ENCODE assay signal across 9 cellular contexts in genomic region chr19:17576758-17577532, GRCh38. TPM values are rescaled to one million over a fixed set of nuclear protein-coding genes. Genes with fewer than 3 reads are reported as not detected.
DNase-seq lines count a peak whose midpoint lies in the region; ATAC-seq and TF ChIP-seq lines count a peak whose summit lies in the region.
"Had no signal": no experiment of that assay in that cellular context is flagged by ENCODE, and none has a peak within 500 bp of the region (broad histone marks: within the 10 kb centered on the region; RNA-seq: fewer than 3 reads in every experiment).

No MANE protein-coding gene starts in this region.

- H3K9ac ChIP-seq in SK-N-MC (ENCODE audit: insufficient read length): no peak overlapping the region

- H3K9me2 ChIP-seq in hepatocyte (replicated peaks; ENCODE audit: insufficient read depth) (no peaks in the 10 kb centered on the region), OCI-LY7 (ENCODE audit: insufficient read depth, low read length) (no peaks in the 10 kb centered on the region)

- no peaks in the 10 kb centered on the region for H4K20me1 ChIP-seq in hepatocyte (ENCODE audit: insufficient read depth, poor library complexity, severe bottlenecking)
- no peaks in the 10 kb centered on the region for H4K20me1 ChIP-seq in OCI-LY7 (ENCODE audit: insufficient read depth, low read length)

- no peak overlapping the region for H3K4me2 ChIP-seq in hepatocyte
- no peak overlapping the region for H3K4me2 ChIP-seq in OCI-LY7 (ENCODE audit: low read length)

- no peak for ATAC-seq in GM21723 (IDR thresholded peaks at IDR 0.05; ENCODE audit: unreplicated experiment)
- no peak for ATAC-seq in HG03097 (IDR thresholded peaks at IDR 0.05; ENCODE audit: low FRiP score, unreplicated experiment)

- TF ChIP-seq CTCF in hepatocyte (IDR thresholded peaks at IDR 0.05; ENCODE audit: poor library complexity) (no peak), uterus (IDR thresholded peaks at IDR 0.05) (no peak), OCI-LY7 (conservative IDR thresholded peaks at IDR 0.05; ENCODE audit: low read length) (no peak)

- H3K4me1 ChIP-seq in hepatocyte (ENCODE audit: insufficient read depth) (no peaks in the 10 kb centered on the region), uterus (no peaks in the 10 kb centered on the region), OCI-LY7 (ENCODE audit: insufficient read depth, low read length, poor library complexity, severe bottlenecking) (peaks cover 11% of the 10 kb centered on the region)

- DNase-seq in stimulated activated CD4-positive, alpha-beta T cell treated with anti-CD3 and anti-CD28 coated beads, Interleukin-12 subunit alpha, Interleukin-12 subunit beta, amount 100 ng/mL, for 4 hours: peak; percentile 15
- no peak for DNase-seq in stimulated activated CD4-positive, alpha-beta T cell treated with anti-CD3 and anti-CD28 coated beads, Interleukin-2, amount 100 ng/mL, for 48 hours
- DNase-seq in SK-N-MC (ENCODE audit: low read depth, low spot score): peak; percentile 39
- DNase-seq in hepatocyte (ENCODE audit: low spot score): peak; percentile 73
- DNase-seq in uterus: peak; percentile 27 to 31
- no peak for DNase-seq in OCI-LY7 (ENCODE audit: low spot score)
- DNase-seq: NCI-H1092 treated with DMSO at 0.1 percent for 48 hours had no signal

- intact Hi-C loops in uterus (cut with DNase I; ENCODE audit: low total_unique reads) (no loop called here), OCI-LY7 (cut with micrococcal nuclease; ENCODE audit: unreplicated experiment) (no loop called here)

- H2AFZ ChIP-seq in hepatocyte: no peak overlapping the region
- no peak overlapping the region for H2AFZ ChIP-seq in OCI-LY7 (ENCODE audit: low read length)

- H3K27me3 ChIP-seq in hepatocyte (no peaks in the 10 kb centered on the region), uterus (no peaks in the 10 kb centered on the region)

- WGBS in hepatocyte (ENCODE audit: low lambda C conversion rate, missing lambda C conversion rate): 71% methylated on average over 28 of the region's 41 CpGs

- peaks cover 51% of the 10 kb centered on the region; the same call in 1 of the 2 replicates for H3K36me3 ChIP-seq in SK-N-MC (ENCODE audit: insufficient read depth, low read length)
- no peaks in the 10 kb centered on the region for H3K36me3 ChIP-seq in hepatocyte (replicated peaks; ENCODE audit: insufficient read depth, low read depth)
- no peaks in the 10 kb centered on the region for H3K36me3 ChIP-seq in uterus
- H3K36me3 ChIP-seq in OCI-LY7 (ENCODE audit: insufficient read depth, low read length): peaks cover 79% of the 10 kb centered on the region

- H3K27ac ChIP-seq in SK-N-MC: no peak overlapping the region
- no peak overlapping the region for H3K27ac ChIP-seq in hepatocyte
- H3K27ac ChIP-seq in uterus: no peak overlapping the region
- no peak overlapping the region for H3K27ac ChIP-seq in OCI-LY7 (ENCODE audit: low read depth, low read length, poor library complexity, severe bottlenecking)

- POLR2A ChIA-PET in OCI-LY7 (lab: Charles Lee): no interaction called here

- no peak for TF ChIP-seq POLR2A in uterus (IDR thresholded peaks at IDR 0.05)

- no peaks in the 10 kb centered on the region for H3K9me3 ChIP-seq in SK-N-MC (ENCODE audit: low read depth, low read length)
- H3K9me3 ChIP-seq in hepatocyte (ENCODE audit: low read depth): no peaks in the 10 kb centered on the region
- H3K9me3 ChIP-seq in uterus: no peaks in the 10 kb centered on the region
- H3K9me3 ChIP-seq in OCI-LY7 (ENCODE audit: low read length): no peaks in the 10 kb centered on the region

- no TSS peak for BruUV-seq in OCI-LY7 (replicated peaks; lab: Mats Ljungman, UMichigan)

- CTCF ChIA-PET in OCI-LY7 (lab: Charles Lee; ENCODE audit: unreplicated experiment): no interaction called here

- H3K4me3 ChIP-seq in SK-N-MC (no peak overlapping the region), hepatocyte (no peak overlapping the region), uterus (no peak overlapping the region), OCI-LY7 (ENCODE audit: low read depth, low read length, poor library complexity, severe bottlenecking) (no peak overlapping the region)

- H3K79me2 ChIP-seq in hepatocyte (no peaks in the 10 kb centered on the region), OCI-LY7 (ENCODE audit: insufficient read depth, low read depth, low read length) (no peaks in the 10 kb centered on the region)

RNA-seq across cellular contexts. Expression of gene COLGALT1, which starts 21.5 kb away (rescaled TPM):
- total RNA-seq in hepatocyte (55.4 and 61.3 TPM in 2 replicates), uterus (10 to 100 TPM; 24.6 to 56.6 (median 52.0) TPM), OCI-LY7 (2022) (57.2 and 68.6 TPM in 2 replicates)
- polyA plus RNA-seq in hepatocyte: 54.9 and 58.9 TPM in 2 replicates
- total RNA-seq in OCI-LY7 (2014; rRNA removed; shearing (Covaris generic)): 43.0 and 49.6 TPM in 2 replicates

Comparison
In these comparisons a context has a peak if more than half of its experiments do, and no peak if none do; other contexts are left out.
1. DNase-seq: peak in stimulated activated CD4-positive, alpha-beta T cell treated with anti-CD3 and anti-CD28 coated beads, Interleukin-12 subunit alpha, Interleukin-12 subunit beta, amount 100 ng/mL, for 4 hours (single experiment), SK-N-MC (single experiment), hepatocyte (single experiment) and uterus (2 of 2); none in stimulated activated CD4-positive, alpha-beta T cell treated with anti-CD3 and anti-CD28 coated beads, Interleukin-2, amount 100 ng/mL, for 48 hours (0 of 2) and OCI-LY7 (single experiment).